In the genomic region with DNA sequence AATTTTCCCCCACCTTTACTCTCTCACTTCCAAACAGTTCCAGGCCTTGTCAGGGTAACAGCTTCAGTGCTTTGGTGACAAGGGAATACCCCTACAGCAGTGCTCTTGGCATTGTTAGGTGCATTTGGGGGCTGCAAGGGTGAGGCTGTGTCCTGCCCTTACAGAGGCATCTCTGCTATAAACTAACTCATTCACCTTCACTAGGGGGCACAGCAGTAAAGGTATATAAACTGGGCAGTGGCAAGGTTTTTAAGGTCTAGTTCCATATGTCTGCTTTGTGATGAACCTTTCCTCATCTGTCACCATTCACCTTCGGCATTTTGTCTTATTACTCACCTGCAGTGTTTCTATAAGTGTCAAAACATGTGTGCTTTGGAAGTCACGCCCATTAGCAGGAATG, we compare ENCODE assay signal across 2 cellular contexts.
TF ChIP-seq lines count a peak whose summit lies in the region.

No MANE protein-coding gene starts in this region.

TF ChIP-seq in SK-N-SH, 30 proteins besides CTCF, POLR2A, EP300 and RAD21:
- TF ChIP-seq REST (IDR thresholded peaks at IDR 0.05; ENCODE audit: low read depth, low read length) (no peak), MAX (IDR thresholded peaks at IDR 0.05; ENCODE audit: low read depth) (no peak), TEAD4 (IDR thresholded peaks at IDR 0.05; ENCODE audit: borderline replicate concordance, insufficient read depth) (no peak), FOXJ3 (CRISPR knock-in tag; IDR thresholded peaks at IDR 0.05) (no peak)
- TF ChIP-seq, protein P1, sequence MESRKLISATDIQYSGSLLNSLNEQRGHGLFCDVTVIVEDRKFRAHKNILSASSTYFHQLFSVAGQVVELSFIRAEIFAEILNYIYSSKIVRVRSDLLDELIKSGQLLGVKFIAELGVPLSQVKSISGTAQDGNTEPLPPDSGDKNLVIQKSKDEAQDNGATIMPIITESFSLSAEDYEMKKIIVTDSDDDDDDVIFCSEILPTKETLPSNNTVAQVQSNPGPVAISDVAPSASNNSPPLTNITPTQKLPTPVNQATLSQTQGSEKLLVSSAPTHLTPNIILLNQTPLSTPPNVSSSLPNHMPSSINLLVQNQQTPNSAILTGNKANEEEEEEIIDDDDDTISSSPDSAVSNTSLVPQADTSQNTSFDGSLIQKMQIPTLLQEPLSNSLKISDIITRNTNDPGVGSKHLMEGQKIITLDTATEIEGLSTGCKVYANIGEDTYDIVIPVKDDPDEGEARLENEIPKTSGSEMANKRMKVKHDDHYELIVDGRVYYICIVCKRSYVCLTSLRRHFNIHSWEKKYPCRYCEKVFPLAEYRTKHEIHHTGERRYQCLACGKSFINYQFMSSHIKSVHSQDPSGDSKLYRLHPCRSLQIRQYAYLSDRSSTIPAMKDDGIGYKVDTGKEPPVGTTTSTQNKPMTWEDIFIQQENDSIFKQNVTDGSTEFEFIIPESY (IDR thresholded peaks at IDR 0.05; ENCODE audit: borderline replicate concordance, low read depth) = no peak

TF ChIP-seq in SK-N-SH treated with all-trans-retinoic acid at 6 μM for 48 hours, 23 proteins besides CTCF, POLR2A, EP300 and RAD21 (continued from another document):
- TF ChIP-seq CREB5 (CRISPR knock-in tag; IDR thresholded peaks at IDR 0.05; ENCODE audit: low read depth) (no peak), OSR1 (CRISPR knock-in tag; IDR thresholded peaks at IDR 0.05) (no peak), ZFP3 (CRISPR knock-in tag; IDR thresholded peaks at IDR 0.05) (no peak), TCF4 (CRISPR knock-in tag; IDR thresholded peaks at IDR 0.05; ENCODE audit: borderline replicate concordance) (no peak), GLIS3 (CRISPR knock-in tag; IDR thresholded peaks at IDR 0.05) (no peak), SNAI2 (CRISPR knock-in tag; IDR thresholded peaks at IDR 0.05) (no peak), ESRRG (CRISPR knock-in tag; IDR thresholded peaks at IDR 0.05) (no peak)
- TF ChIP-seq, protein P2, sequence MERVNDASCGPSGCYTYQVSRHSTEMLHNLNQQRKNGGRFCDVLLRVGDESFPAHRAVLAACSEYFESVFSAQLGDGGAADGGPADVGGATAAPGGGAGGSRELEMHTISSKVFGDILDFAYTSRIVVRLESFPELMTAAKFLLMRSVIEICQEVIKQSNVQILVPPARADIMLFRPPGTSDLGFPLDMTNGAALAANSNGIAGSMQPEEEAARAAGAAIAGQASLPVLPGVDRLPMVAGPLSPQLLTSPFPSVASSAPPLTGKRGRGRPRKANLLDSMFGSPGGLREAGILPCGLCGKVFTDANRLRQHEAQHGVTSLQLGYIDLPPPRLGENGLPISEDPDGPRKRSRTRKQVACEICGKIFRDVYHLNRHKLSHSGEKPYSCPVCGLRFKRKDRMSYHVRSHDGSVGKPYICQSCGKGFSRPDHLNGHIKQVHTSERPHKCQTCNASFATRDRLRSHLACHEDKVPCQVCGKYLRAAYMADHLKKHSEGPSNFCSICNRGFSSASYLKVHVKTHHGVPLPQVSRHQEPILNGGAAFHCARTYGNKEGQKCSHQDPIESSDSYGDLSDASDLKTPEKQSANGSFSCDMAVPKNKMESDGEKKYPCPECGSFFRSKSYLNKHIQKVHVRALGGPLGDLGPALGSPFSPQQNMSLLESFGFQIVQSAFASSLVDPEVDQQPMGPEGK (CRISPR knock-in tag; IDR thresholded peaks at IDR 0.05; ENCODE audit: borderline replicate concordance) = no peak
TF ChIP-seq in SK-N-SH treated with all-trans-retinoic acid at 6 μM for 48 hours: peak in this region for 0.
